ENCODE assay signal across 7 cellular contexts in the genomic region with DNA sequence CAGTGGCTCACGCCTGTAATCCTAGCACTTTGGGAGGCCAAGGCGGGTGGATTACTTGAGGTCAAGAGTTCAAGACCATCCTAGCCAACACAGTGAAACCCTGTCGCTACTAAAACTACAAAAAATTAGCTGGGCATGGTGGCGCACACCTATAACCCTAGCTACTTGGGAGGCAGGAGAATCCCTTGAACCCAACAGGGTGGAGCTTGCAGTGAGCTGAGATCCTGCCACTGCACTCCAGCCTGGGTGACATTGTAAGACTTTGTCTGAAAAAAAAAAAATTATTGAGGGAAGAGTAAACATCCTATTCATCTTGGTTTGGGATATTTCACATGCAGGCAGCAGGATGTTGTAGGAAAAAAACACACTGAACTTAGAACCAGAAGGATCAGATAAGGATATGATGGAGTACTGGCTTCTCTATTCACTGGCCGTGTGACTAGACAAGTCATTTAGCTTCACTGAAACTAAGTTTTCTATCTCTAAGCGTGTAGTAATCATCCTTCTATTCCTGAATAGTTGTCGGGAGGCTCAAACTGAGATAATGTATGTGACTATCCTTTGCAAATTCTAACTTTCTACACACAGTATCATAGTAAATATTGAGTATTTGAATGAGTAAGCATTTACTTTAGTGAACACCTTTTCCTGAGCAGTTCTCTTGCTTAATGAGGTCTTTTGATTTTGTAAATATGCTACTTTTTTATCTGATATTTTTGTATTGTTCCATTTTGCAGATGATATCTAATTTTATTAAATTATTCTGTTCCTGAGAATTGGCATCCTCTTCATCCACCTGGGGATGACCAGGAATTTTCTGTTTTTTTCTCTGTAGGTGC. TPM values are rescaled to one million over a fixed set of nuclear protein-coding genes. Genes with fewer than 3 reads are reported as not detected.
DNase-seq lines count a peak whose midpoint lies in the region; ATAC-seq and TF ChIP-seq lines count a peak whose summit lies in the region.

No MANE protein-coding gene starts in this region.

- H3K9ac ChIP-seq in SK-N-MC (ENCODE audit: insufficient read length), result no peak overlapping the region

- H3K4me3 ChIP-seq in SK-N-MC (no peak overlapping the region), spleen (peak overlapping the region in 4 of 8 donors; percentile 6 to 56 (median 16))

- H3K27ac Mint-ChIP-seq in HFFc6, result peak overlapping the region; percentile 67

- no peak for TF ChIP-seq POLR2A in spleen (IDR thresholded peaks at IDR 0.05)

- peaks cover 69% of the 10 kb centered on the region for H3K4me1 Mint-ChIP-seq in HFFc6 (ENCODE audit: low read depth)

- H3K27me3 ChIP-seq in spleen (replicated peaks in 1 of 7), result no peaks in the 10 kb centered on the region

- intact Hi-C loops in spleen (cut with DNase I; ENCODE audit: low total_unique reads), result no loop called here

- TF ChIP-seq CTCF in HFFc6 (IDR thresholded peaks at IDR 0.05), result no peak
- TF ChIP-seq CTCF in spleen (IDR thresholded peaks at IDR 0.05 in 8 of 11, conservative IDR thresholded peaks at IDR 0.05 in 3 of 11), result no peak

- no peak for ATAC-seq in GM19397 (IDR thresholded peaks at IDR 0.05; ENCODE audit: unreplicated experiment)

- peak overlapping the region; percentile 47 for H3K4me3 Mint-ChIP-seq in HFFc6

- H3K4me1 ChIP-seq in spleen, result peaks cover 86 to 100% (median 100%) of the 10 kb centered on the region in 6 donors

- peaks cover 29% of the 10 kb centered on the region for H3K36me3 ChIP-seq in SK-N-MC (ENCODE audit: insufficient read depth, low read length)
- H3K36me3 ChIP-seq in spleen, result peaks cover 0 to 85% (median 32%) of the 10 kb centered on the region in 6 donors

- H3K27ac ChIP-seq in SK-N-MC, result peak overlapping the region; percentile 39; the same call in 1 of the 2 replicates
- peak overlapping the region; percentile 94 for H3K27ac ChIP-seq in epithelial cell of prostate
- H3K27ac ChIP-seq in spleen, result peak overlapping the region; percentile 49 to 91 (median 89)

- H3K27me3 Mint-ChIP-seq in HFFc6 (ENCODE audit: insufficient read depth), result no peaks in the 10 kb centered on the region; the same call in 1 of the 2 replicates

- H3K9me3 ChIP-seq in SK-N-MC (ENCODE audit: low read depth, low read length) (no peaks in the 10 kb centered on the region), spleen (no peaks in the 10 kb centered on the region)

- DNase-seq in HFFc6, result no peak
- no peak for DNase-seq in SK-N-MC (ENCODE audit: low read depth, low spot score)
- no peak for DNase-seq in epithelial cell of prostate (ENCODE audit: low read depth, low spot score)
- DNase-seq in spleen, result no peak
- no peak for DNase-seq in NCI-H524 (lab: John Stamatoyannopoulos, UW)
- no peak for DNase-seq in DMS53 treated with DMSO at 0.1 percent for 48 hours (lab: John Stamatoyannopoulos, UW; ENCODE audit: unreplicated experiment)

- H3K9me3 Mint-ChIP-seq in HFFc6, result no peaks in the 10 kb centered on the region

- peaks cover 36% of the 10 kb centered on the region for H3K36me3 Mint-ChIP-seq in HFFc6 (ENCODE audit: low read depth)

- 50 to 72% (median 69%) methylated on average over 7 of the region's 7 CpGs for WGBS in spleen, 5 donors

RNA-seq across cellular contexts. Expression of gene CAP1, which starts 18.1 kb away (rescaled TPM):
- total RNA-seq in HFFc6 (2021; fragmentation: NEBNext Ultra II Directional; extraction: Animal tissue kit (Norgen Biotek cat#: 25700)), result 100 to 1,000 TPM; 665 to 743 (median 688) TPM
- 100 to 1,000 TPM; 241 to 608 (median 402) TPM for total RNA-seq in spleen
- 100 to 1,000 TPM; 124 to 200 (median 182) TPM for polyA plus RNA-seq in spleen

RNA-seq across cellular contexts. Expression of gene PPT1, which starts 38.4 kb away (rescaled TPM):
- total RNA-seq in HFFc6 (2021; fragmentation: NEBNext Ultra II Directional; extraction: Animal tissue kit (Norgen Biotek cat#: 25700)), result 10 to 100 TPM; 73.1 to 88.8 (median 82.5) TPM
- total RNA-seq in spleen, result 100 to 1,000 TPM; 180 to 282 (median 214) TPM
- 10 to 100 TPM; 57.1 to 88.0 (median 86.8) TPM for polyA plus RNA-seq in spleen

Comparison
In these comparisons a context has a peak if more than half of its experiments do, and no peak if none do; other contexts are left out.
1. H3K27ac ChIP-seq: peak in every context shown above with its lines; median percentile 94 in epithelial cell of prostate; 89 in spleen; 39 in SK-N-MC.